ENCODE assay signal across 1 cellular context in genomic region chr1:41514381-41514780, GRCh38.
TF ChIP-seq lines count a peak whose summit lies in the region.

No MANE protein-coding gene starts in this region.

TF ChIP-seq in liver, 16 proteins besides CTCF, POLR2A, EP300 and RAD21 (continued from another document):
- TF ChIP-seq REST (IDR thresholded peaks at IDR 0.05) = no peak
- no peak for TF ChIP-seq HNF4G (IDR thresholded peaks at IDR 0.05)
- TF ChIP-seq MAX (IDR thresholded peaks at IDR 0.05) = no peak
- TF ChIP-seq FOXA2 (IDR thresholded peaks at IDR 0.05) = no peak
- TF ChIP-seq GABPA (IDR thresholded peaks at IDR 0.05 in 1 of 2, conservative IDR thresholded peaks at IDR 0.05 in 1 of 2) = no peak
- TF ChIP-seq FOXA1 (IDR thresholded peaks at IDR 0.05) = no peak
- no peak for TF ChIP-seq ATF3 (IDR thresholded peaks at IDR 0.05)
- TF ChIP-seq JUND (IDR thresholded peaks at IDR 0.05) = no peak
- no peak for TF ChIP-seq RXRA (IDR thresholded peaks at IDR 0.05)
- TF ChIP-seq ZBTB33 (IDR thresholded peaks at IDR 0.05) = no peak
- TF ChIP-seq NR2F2 (IDR thresholded peaks at IDR 0.05) = no peak
- peak; percentile 7 to 61 for TF ChIP-seq HNF4A (conservative IDR thresholded peaks at IDR 0.05)
